In genomic region chr6:30913721-30914075, GRCh38 we compare ENCODE assay signal across 8 cellular contexts. TPM values are rescaled to one million over a fixed set of nuclear protein-coding genes. Genes with fewer than 3 reads are reported as not detected.
DNase-seq lines count a peak whose midpoint lies in the region; ATAC-seq and TF ChIP-seq lines count a peak whose summit lies in the region.

No MANE protein-coding gene starts in this region.

- peak overlapping the region; percentile 85 to 99 (median 92) for H3K4me2 ChIP-seq in BLaER1 treated with 17β-estradiol and CSF1 and Interleukin-3, amounts not matched to agents 10 nM and 100 nM

- no peak for TF ChIP-seq CTCF in choroid plexus epithelial cell (conservative IDR thresholded peaks at IDR 0.05; ENCODE audit: low read depth, low read length)

- ATAC-seq in HG03457 (IDR thresholded peaks at IDR 0.05; ENCODE audit: unreplicated experiment) (peak; percentile 4), GM21447 (IDR thresholded peaks at IDR 0.05; ENCODE audit: unreplicated experiment) (no peak)

- H3K27ac ChIP-seq in BLaER1 treated with 17β-estradiol and CSF1 and Interleukin-3, amounts not matched to agents 10 nM and 100 nM, result peak overlapping the region in 7 of 11 experiments; percentile 80 to 91 (median 88); a peak in 10 of 22 replicates
- peak overlapping the region; percentile 72 for H3K27ac ChIP-seq in muscle layer of duodenum (ENCODE audit: low read length)

- peaks cover 24 to 39% (median 31%) of the 10 kb centered on the region in 10 experiments for H3K4me1 ChIP-seq in BLaER1 treated with 17β-estradiol and CSF1 and Interleukin-3, amounts not matched to agents 10 nM and 100 nM
- peaks cover 19 to 28% of the 10 kb centered on the region in 2 donors for H3K4me1 ChIP-seq in muscle layer of duodenum (ENCODE audit: control insufficient read depth in 1 of 2, insufficient read depth in 2 of 2, low read length in 2 of 2)

- DNase-seq in choroid plexus epithelial cell (ENCODE audit: low read depth), result no peak
- no peak for DNase-seq in cerebellar nuclear complex (lab: John Stamatoyannopoulos, UW)
- no peak for DNase-seq in NOMO-1 (lab: John Stamatoyannopoulos, UW; ENCODE audit: unreplicated experiment in 2 of 2)
- DNase-seq in occipital lobe (lab: John Stamatoyannopoulos, UW), result no peak

- peaks cover 54 to 74% (median 67%) of the 10 kb centered on the region in 11 experiments for H3K36me3 ChIP-seq in BLaER1 treated with 17β-estradiol and CSF1 and Interleukin-3, amounts not matched to agents 10 nM and 100 nM
- peaks cover 35 to 43% of the 10 kb centered on the region in 2 donors for H3K36me3 ChIP-seq in muscle layer of duodenum (ENCODE audit: control insufficient read depth in 1 of 2, insufficient read depth in 2 of 2, low read length in 2 of 2)

- no peaks in the 10 kb centered on the region for H3K27me3 ChIP-seq in BLaER1 treated with 17β-estradiol and CSF1 and Interleukin-3, amounts not matched to agents 10 nM and 100 nM
- no peaks in the 10 kb centered on the region for H3K27me3 ChIP-seq in muscle layer of duodenum (ENCODE audit: low read depth, low read length)

- peaks cover 0 to 5% (median 0%) of the 10 kb centered on the region in 11 experiments; a peak in 4 of 22 replicates for H4K20me1 ChIP-seq in BLaER1 treated with 17β-estradiol and CSF1 and Interleukin-3, amounts not matched to agents 10 nM and 100 nM

- peak overlapping the region; percentile 81 to 92 (median 88); a peak in 19 of 22 replicates for H3K9ac ChIP-seq in BLaER1 treated with 17β-estradiol and CSF1 and Interleukin-3, amounts not matched to agents 10 nM and 100 nM

- H3K9me3 ChIP-seq in BLaER1 treated with 17β-estradiol and CSF1 and Interleukin-3, amounts not matched to agents 10 nM and 100 nM (replicated peaks in 1 of 11), result no peaks in the 10 kb centered on the region
- H3K9me3 ChIP-seq in muscle layer of duodenum (ENCODE audit: control insufficient read depth in 1 of 2, low read length in 2 of 2), result no peaks in the 10 kb centered on the region

- H3K4me3 ChIP-seq in BLaER1 treated with 17β-estradiol and CSF1 and Interleukin-3, amounts not matched to agents 10 nM and 100 nM, result peak overlapping the region; percentile 63 to 80 (median 68)
- H3K4me3 ChIP-seq in choroid plexus epithelial cell (ENCODE audit: low read depth, low read length), result peak overlapping the region; percentile 63
- peak overlapping the region; percentile 75 to 80 for H3K4me3 ChIP-seq in muscle layer of duodenum (ENCODE audit: low read depth in 1 of 2, low read length in 2 of 2)

RNA-seq across cellular contexts. Expression of gene VARS2, which starts 0.3 kb away (rescaled TPM):
- total RNA-seq in occipital lobe, result 31.2 TPM

RNA-seq across cellular contexts. Expression of gene GTF2H4, which starts 5.7 kb away (rescaled TPM):
- 20.0 TPM for total RNA-seq in occipital lobe

RNA-seq across cellular contexts. Expression of gene SFTA2, which starts 18.3 kb away (rescaled TPM):
- not detected for total RNA-seq in occipital lobe

RNA-seq across cellular contexts. Expression of gene MUCL3, which starts 27.1 kb away (rescaled TPM):
- total RNA-seq in occipital lobe, result not detected

RNA-seq across cellular contexts. Expression of gene DDR1, which starts 29.4 kb away (rescaled TPM):
- 108 TPM for total RNA-seq in occipital lobe
